Comparison of ENCODE assay signal across 8 cellular contexts in the genomic region with DNA sequence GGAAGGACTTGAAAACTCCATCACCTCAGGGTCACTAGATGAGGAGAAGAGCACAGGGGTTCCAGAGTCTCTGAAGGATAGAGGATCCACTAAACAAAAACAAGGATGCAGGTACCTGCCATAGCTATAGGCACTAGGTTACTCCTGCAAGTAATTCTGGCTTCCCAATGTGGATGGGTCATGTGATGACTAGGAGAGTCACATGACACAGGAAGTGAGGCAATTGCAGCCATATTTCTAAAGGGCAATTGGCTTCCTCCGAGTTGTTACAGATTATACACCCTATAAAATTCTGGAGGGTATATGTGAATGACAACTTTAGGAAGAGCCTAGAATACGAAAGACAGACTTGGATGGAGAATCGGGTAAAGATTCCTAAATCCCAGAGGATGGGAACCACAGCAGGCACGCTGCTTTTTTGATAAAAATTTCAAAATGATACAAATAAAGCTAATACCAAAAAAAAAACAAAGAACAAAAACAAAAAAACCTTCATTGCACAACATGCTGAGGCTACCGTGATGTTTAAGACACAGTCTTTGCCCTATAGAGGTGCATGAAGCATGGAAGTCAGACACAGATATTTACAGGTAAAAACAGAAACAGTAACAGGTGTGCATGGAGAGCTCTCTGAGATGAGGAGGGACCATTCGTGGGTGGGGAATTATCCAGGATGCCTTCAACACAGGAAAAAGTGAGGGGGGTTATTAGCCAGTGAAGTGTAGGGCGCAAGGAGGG. TPM values are rescaled to one million over a fixed set of nuclear protein-coding genes. Genes with fewer than 3 reads are reported as not detected.
DNase-seq lines count a peak whose midpoint lies in the region; ATAC-seq and TF ChIP-seq lines count a peak whose summit lies in the region.

No MANE protein-coding gene starts in this region.

- H3K4me1 Mint-ChIP-seq in activated CD4-positive, alpha-beta memory T cell treated with anti-CD3 and anti-CD28 coated beads for 36 hours (ENCODE audit: low read depth): peaks cover 18% of the 10 kb centered on the region

- H3K27ac Mint-ChIP-seq in activated CD4-positive, alpha-beta memory T cell treated with anti-CD3 and anti-CD28 coated beads for 36 hours: no peak overlapping the region

- CTCF ChIA-PET in activated CD4-positive, alpha-beta memory T cell treated with anti-CD3 and anti-CD28 coated beads for 36 hours (lab: Charles Lee): no interaction called here

- no peaks in the 10 kb centered on the region for H3K9me3 Mint-ChIP-seq in activated CD4-positive, alpha-beta memory T cell treated with anti-CD3 and anti-CD28 coated beads for 36 hours

- intact Hi-C loops in activated CD4-positive, alpha-beta memory T cell treated with anti-CD3 and anti-CD28 coated beads for 36 hours (cut with micrococcal nuclease): loop anchor here (1.0 kb wide), 1 partner anchor 8 kb away; no protein-coding TSS in a partner anchor
- intact Hi-C loops in posterior vena cava (cut with DNase I): no loop called here

- TF ChIP-seq POLR2A in NB4 (IDR thresholded peaks at IDR 0.05; ENCODE audit: extremely low read depth, insufficient read length): no peak

- H3K27me3 Mint-ChIP-seq in activated CD4-positive, alpha-beta memory T cell treated with anti-CD3 and anti-CD28 coated beads for 36 hours: no peaks in the 10 kb centered on the region

- H3K36me3 Mint-ChIP-seq in activated CD4-positive, alpha-beta memory T cell treated with anti-CD3 and anti-CD28 coated beads for 36 hours: peaks cover 6% of the 10 kb centered on the region

- TF ChIP-seq CTCF in NB4 (IDR thresholded peaks at IDR 0.05; ENCODE audit: low read depth, low read length): no peak
- TF ChIP-seq CTCF in foreskin fibroblast (IDR thresholded peaks at IDR 0.05; ENCODE audit: low read depth, low read length): no peak

- no peak for ATAC-seq in GM19463 (IDR thresholded peaks at IDR 0.05; ENCODE audit: unreplicated experiment)

- peak overlapping the region; percentile 9 for H3K4me3 Mint-ChIP-seq in activated CD4-positive, alpha-beta memory T cell treated with anti-CD3 and anti-CD28 coated beads for 36 hours

- POLR2A ChIA-PET in activated CD4-positive, alpha-beta memory T cell treated with anti-CD3 and anti-CD28 coated beads for 36 hours (lab: Charles Lee): no interaction called here

- DNase-seq in DMS79 (lab: John Stamatoyannopoulos, UW) (peak; percentile 6), DMS79 treated with DMSO at 0.1 percent for 48 hours (lab: John Stamatoyannopoulos, UW) (no peak), NB4 (ENCODE audit: low read depth) (peak; percentile 61), foreskin fibroblast (peak; percentile 66 to 85), occipital lobe (lab: John Stamatoyannopoulos, UW) (peak; percentile 73), posterior vena cava (ENCODE audit: low spot score) (no peak)
- peak; percentile 30 for DNase-seq in activated CD4-positive, alpha-beta memory T cell treated with anti-CD3 and anti-CD28 coated beads for 36 hours

- no peak overlapping the region for H3K4me3 ChIP-seq in NB4 (ENCODE audit: low read depth, low read length)
- peak overlapping the region in 1 of 2 donors; percentile 5 for H3K4me3 ChIP-seq in foreskin fibroblast (ENCODE audit: low read depth in 1 of 2, low read length in 2 of 2)

RNA-seq across cellular contexts. Expression of a gene that starts 10.5 kb away (rescaled TPM):
- total RNA-seq in activated CD4-positive, alpha-beta memory T cell treated with anti-CD3 and anti-CD28 coated beads for 36 hours: 10 to 100 TPM; 45.2 to 47.9 TPM
- total RNA-seq in occipital lobe (15.3 TPM), posterior vena cava (10 to 100 TPM; 20.9 to 26.8 TPM)

RNA-seq across cellular contexts. Expression of a gene that starts 11.3 kb away (rescaled TPM):
- 10 to 100 TPM; 15.6 to 17.3 TPM for total RNA-seq in activated CD4-positive, alpha-beta memory T cell treated with anti-CD3 and anti-CD28 coated beads for 36 hours
- total RNA-seq in occipital lobe: 8.3 TPM
- total RNA-seq in posterior vena cava: 10 to 100 TPM; 46.3 to 96.6 TPM

RNA-seq across cellular contexts. Expression of a gene that starts 36.3 kb away (rescaled TPM):
- 10 to 100 TPM; 32.9 to 34.1 TPM for total RNA-seq in activated CD4-positive, alpha-beta memory T cell treated with anti-CD3 and anti-CD28 coated beads for 36 hours
- 3.7 TPM for total RNA-seq in occipital lobe
- total RNA-seq in posterior vena cava: 10 to 100 TPM; 21.3 to 25.3 TPM

RNA-seq across cellular contexts. Expression of a gene that starts 43.1 kb away (rescaled TPM):
- total RNA-seq in activated CD4-positive, alpha-beta memory T cell treated with anti-CD3 and anti-CD28 coated beads for 36 hours: 10 to 100 TPM; 89.6 to 91.7 TPM
- total RNA-seq in occipital lobe (19.5 TPM), posterior vena cava (10 to 100 TPM; 34.7 to 37.3 TPM)

RNA-seq across cellular contexts. Expression of a gene that starts 45.4 kb away (rescaled TPM):
- 1 to 10 TPM; 6.3 to 7.1 TPM for total RNA-seq in activated CD4-positive, alpha-beta memory T cell treated with anti-CD3 and anti-CD28 coated beads for 36 hours
- total RNA-seq in occipital lobe (21.1 TPM), posterior vena cava (1 to 10 TPM; 1.3 to 2.1 TPM)

Comparison
In these comparisons a context has a peak if more than half of its experiments do, and no peak if none do; other contexts are left out.
1. DNase-seq: peak in DMS79 (single experiment), NB4 (single experiment), activated CD4-positive, alpha-beta memory T cell treated with anti-CD3 and anti-CD28 coated beads for 36 hours (single experiment), foreskin fibroblast (2 of 2) and occipital lobe (single experiment); none in DMS79 treated with DMSO at 0.1 percent for 48 hours (single experiment) and posterior vena cava (single experiment).